ENCODE assay signal across 8 cellular contexts in genomic region chr4:49512658-49513545, GRCh38.
DNase-seq lines count a peak whose midpoint lies in the region; ATAC-seq and TF ChIP-seq lines count a peak whose summit lies in the region.
"Not testable (repeated sequence)": the region's sequence is repeated elsewhere in the genome, so short reads cannot be mapped to it uniquely, and the experiment has no call there.

No MANE protein-coding gene starts in this region.

- not testable (repeated sequence) for TF ChIP-seq EP300 in stomach (IDR thresholded peaks at IDR 0.05)

- not testable (repeated sequence) for H3K4me1 ChIP-seq in HEK293 (ENCODE audit: control insufficient read depth, insufficient read depth, low read length); neural progenitor cell; stomach

- H2AFZ ChIP-seq in neural progenitor cell (replicated peaks): not testable (repeated sequence)

- H3K27me3 Mint-ChIP-seq in activated B cell treated with CpG ODN at 0.5 μM for 24 hours; activated naive CD8-positive, alpha-beta T cell treated with anti-CD3 and anti-CD28 coated beads, Interleukin-2, amount 50 U/mL, for 24 hours: not testable (repeated sequence)
- H3K27me3 Mint-ChIP-seq in neural progenitor cell (ENCODE audit: insufficient read depth, low read depth): peaks cover 16% of the 10 kb centered on the region

- DNase-seq in activated B cell treated with CpG ODN at 0.5 μM for 24 hours: peak; percentile 41
- DNase-seq in activated naive CD8-positive, alpha-beta T cell treated with anti-CD3 and anti-CD28 coated beads, Interleukin-2, amount 50 U/mL, for 24 hours: peak; percentile 10
- DNase-seq in fibroblast of pulmonary artery (ENCODE audit: low read depth): peak; percentile 8
- peak; percentile 4 for DNase-seq in iris pigment epithelial cell (ENCODE audit: low read depth)
- DNase-seq in neural progenitor cell (ENCODE audit: low spot score): peak; percentile 8
- DNase-seq in stomach: peak; percentile 28

- TF ChIP-seq CTCF in C4-2B (conservative IDR thresholded peaks at IDR 0.05): peak; percentile 46
- not testable (repeated sequence) for TF ChIP-seq CTCF in HEK293 (tag by site-specific recombination; IDR thresholded peaks at IDR 0.05); activated B cell treated with CpG ODN at 0.5 μM for 24 hours (IDR thresholded peaks at IDR 0.05); fibroblast of pulmonary artery (IDR thresholded peaks at IDR 0.05; ENCODE audit: low read length, missing control alignments); neural progenitor cell (IDR thresholded peaks at IDR 0.05); stomach (IDR thresholded peaks at IDR 0.05)

- H3K79me2 ChIP-seq in neural progenitor cell (ENCODE audit: low read depth): not testable (repeated sequence)

- not testable (repeated sequence) for H3K36me3 ChIP-seq in HEK293 (ENCODE audit: control insufficient read depth in 2 of 2, insufficient read depth in 1 of 2, low read length in 2 of 2); neural progenitor cell; stomach

- CTCF ChIA-PET in HEK293 (lab: Yijun Ruan, JAX); activated B cell treated with CpG ODN at 0.5 μM for 24 hours (lab: Charles Lee): not testable (repeated sequence)

- not testable (repeated sequence) for H3K4me3 ChIP-seq in HEK293 (ENCODE audit: low read depth, low read length); fibroblast of pulmonary artery (replicated peaks; ENCODE audit: low read depth, low read length); neural progenitor cell; stomach

- intact Hi-C loops in activated B cell treated with CpG ODN at 0.5 μM for 24 hours (cut with micrococcal nuclease); stomach (cut with DNase I; ENCODE audit: low total_unique reads): not testable (repeated sequence)

- not testable (repeated sequence) for H3K4me2 ChIP-seq in neural progenitor cell

- not testable (repeated sequence) for H3K27ac ChIP-seq in C4-2B; HEK293 (ENCODE audit: extremely low read depth, low read depth, low read length); neural progenitor cell; stomach

- H4K20me1 ChIP-seq in neural progenitor cell (ENCODE audit: low read depth): not testable (repeated sequence)

- not testable (repeated sequence) for TF ChIP-seq POLR2A in stomach (IDR thresholded peaks at IDR 0.05)

- H3K4me3 Mint-ChIP-seq in activated B cell treated with CpG ODN at 0.5 μM for 24 hours; activated naive CD8-positive, alpha-beta T cell treated with anti-CD3 and anti-CD28 coated beads, Interleukin-2, amount 50 U/mL, for 24 hours; neural progenitor cell: not testable (repeated sequence)

- not testable (repeated sequence) for H3K9ac ChIP-seq in neural progenitor cell

- H3K27me3 ChIP-seq in neural progenitor cell, stomach: not testable (repeated sequence)

- not testable (repeated sequence) for H3F3A ChIP-seq in neural progenitor cell (ENCODE audit: low read depth)

- POLR2A ChIA-PET in HEK293 (lab: Yijun Ruan, JAX); activated B cell treated with CpG ODN at 0.5 μM for 24 hours (lab: Charles Lee): not testable (repeated sequence)

- 77 to 82% (median 77%) methylated on average over 33 of the region's 33 CpGs for WGBS in stomach, 5 donors

- not testable (repeated sequence) for H3K36me3 Mint-ChIP-seq in activated B cell treated with CpG ODN at 0.5 μM for 24 hours (ENCODE audit: low read depth); activated naive CD8-positive, alpha-beta T cell treated with anti-CD3 and anti-CD28 coated beads, Interleukin-2, amount 50 U/mL, for 24 hours (ENCODE audit: low read depth)
- H3K36me3 Mint-ChIP-seq in neural progenitor cell: peaks cover 13% of the 10 kb centered on the region

- H3K27ac Mint-ChIP-seq in activated B cell treated with CpG ODN at 0.5 μM for 24 hours; activated naive CD8-positive, alpha-beta T cell treated with anti-CD3 and anti-CD28 coated beads, Interleukin-2, amount 50 U/mL, for 24 hours; neural progenitor cell: not testable (repeated sequence)

- not testable (repeated sequence) for H3K9me3 ChIP-seq in HEK293 (ENCODE audit: control insufficient read depth, insufficient read depth, low read depth, low read length)
- peaks cover 46% of the 10 kb centered on the region for H3K9me3 ChIP-seq in neural progenitor cell (ENCODE audit: low read depth)
- H3K9me3 ChIP-seq in stomach: peaks cover 10 to 60% (median 44%) of the 10 kb centered on the region in 4 donors

- not testable (repeated sequence) for H3K4me1 Mint-ChIP-seq in activated B cell treated with CpG ODN at 0.5 μM for 24 hours; activated naive CD8-positive, alpha-beta T cell treated with anti-CD3 and anti-CD28 coated beads, Interleukin-2, amount 50 U/mL, for 24 hours; neural progenitor cell

- H3K9me3 Mint-ChIP-seq in activated B cell treated with CpG ODN at 0.5 μM for 24 hours (peaks cover 28% of the 10 kb centered on the region), neural progenitor cell (peaks cover 71% of the 10 kb centered on the region)
- H3K9me3 Mint-ChIP-seq in activated naive CD8-positive, alpha-beta T cell treated with anti-CD3 and anti-CD28 coated beads, Interleukin-2, amount 50 U/mL, for 24 hours: peaks cover 62% of the 10 kb centered on the region

- ATAC-seq in activated B cell treated with CpG ODN at 0.5 μM for 24 hours (ENCODE audit: low read depth); activated naive CD8-positive, alpha-beta T cell treated with anti-CD3 and anti-CD28 coated beads, Interleukin-2, amount 50 U/mL, for 24 hours: not testable (repeated sequence)

TF ChIP-seq in HEK293, 187 proteins besides CTCF, POLR2A, EP300 and RAD21:
- TF ChIP-seq ZFHX2 (tag by site-specific recombination; conservative IDR thresholded peaks at IDR 0.05): peak; percentile 35; the same call in 1 of the 2 replicates
- TF ChIP-seq HOXD13 (CRISPR knock-in tag; IDR thresholded peaks at IDR 0.05; ENCODE audit: borderline replicate concordance): peak; percentile 65; the same call in 1 of the 2 replicates
- TF ChIP-seq EGR2 (tag by site-specific recombination; IDR thresholded peaks at IDR 0.05; ENCODE audit: low read depth): peak; percentile 33; the same call in 1 of the 2 replicates
- TF ChIP-seq ZSCAN4 (tag by site-specific recombination; IDR thresholded peaks at IDR 0.05): peak; percentile 42; the same call in 1 of the 2 replicates
- TF ChIP-seq ZBTB26 (tag by site-specific recombination; optimal IDR thresholded peaks at IDR 0.05): peak; percentile 7
- 0 out of 2 replicates have a peak, but pooled peaks have one; percentile 11 for TF ChIP-seq ZNF433 (tag by site-specific recombination; IDR thresholded peaks at IDR 0.05; ENCODE audit: low read depth)
TF ChIP-seq in HEK293: peak in this region for 6; not testable (repeated sequence) for 181.
